21 cellular contexts compared by ENCODE assay signal in genomic region chr3:113165841-113166240, GRCh38. TPM values are rescaled to one million over a fixed set of nuclear protein-coding genes. Genes with fewer than 3 reads are reported as not detected.
A peak's percentile ranks its signal among the peaks of the same experiment; 100 is the strongest.
DNase-seq lines count a peak whose midpoint lies in the region; ATAC-seq and TF ChIP-seq lines count a peak whose summit lies in the region.
"Had no signal": no experiment of that assay in that cellular context is flagged by ENCODE, and none has a peak within 500 bp of the region (broad histone marks: within the 10 kb centered on the region; RNA-seq: fewer than 3 reads in every experiment).

No MANE protein-coding gene starts in this region.

- intact Hi-C loops in Right ventricle myocardium superior (cut with DNase I) (no loop called here), right cardiac atrium (cut with DNase I) (no loop called here), sciatic nerve (cut with DNase I) (no loop called here), ascending aorta (cut with DNase I) (no loop called here)

- 54% methylated on average over 3 of the region's 3 CpGs for WGBS in right cardiac atrium

- DNase-seq in Right ventricle myocardium superior (no peak), right atrium auricular region (ENCODE audit: low spot score) (no peak), right cardiac atrium (no peak), sciatic nerve (ENCODE audit: low spot score) (no peak), ascending aorta (ENCODE audit: low spot score in 2 of 2) (no peak), GM03348 (ENCODE audit: low spot score) (no peak), T-helper 2 cell (no peak)
- DNase-seq in activated CD4-positive, alpha-beta T cell treated with anti-CD3 and anti-CD28 coated beads for 48 hours, result no peak
- DNase-seq: activated CD4-positive, alpha-beta T cell treated with anti-CD3 and anti-CD28 coated beads for 36 hours; activated T-cell treated with anti-CD3 and anti-CD28 coated beads, Interleukin-2, amount 50 U/mL, for 72 hours; DND-41; HFFc6; KG1; kidney glomerular epithelial cell; naive B cell; NCI-H146; NCI-H2171 treated with DMSO at 0.1 percent for 48 hours; NCI-H748 treated with DMSO at 0.1 percent for 48 hours; stimulated activated CD4-positive, alpha-beta T cell treated with anti-CD3 and anti-CD28 coated beads, Interleukin-2, amount 100 ng/mL, for 24 hours had no signal

- H3K9me3 ChIP-seq in right atrium auricular region, result no peaks in the 10 kb centered on the region
- no peaks in the 10 kb centered on the region for H3K9me3 ChIP-seq in right cardiac atrium (ENCODE audit: control insufficient read depth, low read length)
- no peaks in the 10 kb centered on the region for H3K9me3 ChIP-seq in ascending aorta
- H3K9me3 ChIP-seq: A549 had no signal

- H3K4me1 ChIP-seq in right atrium auricular region (peaks cover 0 to 18% of the 10 kb centered on the region in 2 donors), right cardiac atrium (ENCODE audit: control insufficient read depth, insufficient read depth, low read length) (peaks cover 7% of the 10 kb centered on the region), ascending aorta (peaks cover 0 to 11% of the 10 kb centered on the region in 2 donors)
- H3K4me1 ChIP-seq: A549 had no signal

- H3K27ac ChIP-seq in right atrium auricular region, result peak overlapping the region in 1 of 2 donors; percentile 62
- H3K27ac ChIP-seq in right cardiac atrium (ENCODE audit: low read length), result no peak overlapping the region
- peak overlapping the region in 1 of 2 donors; percentile 60 for H3K27ac ChIP-seq in ascending aorta
- H3K27ac ChIP-seq: A549 had no signal

- H3K4me3 ChIP-seq in right atrium auricular region (no peak overlapping the region), right cardiac atrium (ENCODE audit: low read length) (no peak overlapping the region), ascending aorta (no peak overlapping the region)
- H3K4me3 ChIP-seq: A549 had no signal

- no peaks in the 10 kb centered on the region for H3K27me3 ChIP-seq in right atrium auricular region
- no peaks in the 10 kb centered on the region for H3K27me3 ChIP-seq in right cardiac atrium (ENCODE audit: control insufficient read depth, insufficient read depth)
- no peaks in the 10 kb centered on the region for H3K27me3 ChIP-seq in ascending aorta

- ATAC-seq in Right ventricle myocardium superior (ENCODE audit: poor library complexity), result peak; percentile 63
- ATAC-seq in right cardiac atrium, result peak; percentile 40 to 45
- ATAC-seq in sciatic nerve, result peak; percentile 74
- ATAC-seq: A549; activated CD4-positive, alpha-beta T cell treated with anti-CD3 and anti-CD28 coated beads for 36 hours; activated T-cell treated with anti-CD3 and anti-CD28 coated beads, Interleukin-2, amount 50 U/mL, for 72 hours; stimulated activated effector memory CD8-positive, alpha-beta T cell treated with anti-CD3 and anti-CD28 coated beads, Interleukin-12 subunit alpha, Interleukin-12 subunit beta, amount 100 ng/mL, for 72 hours had no signal

- TF ChIP-seq CTCF in right atrium auricular region (IDR thresholded peaks at IDR 0.05), result no peak
- no peak for TF ChIP-seq CTCF in ascending aorta (IDR thresholded peaks at IDR 0.05)

- H3K36me3 ChIP-seq in right atrium auricular region, result no peaks in the 10 kb centered on the region
- no peaks in the 10 kb centered on the region for H3K36me3 ChIP-seq in ascending aorta

RNA-seq across cellular contexts. Expression of gene BOC, which starts 45.5 kb away (rescaled TPM):
- 7.4 TPM for total RNA-seq in Right ventricle myocardium superior
- total RNA-seq in right atrium auricular region, result 10 to 100 TPM; 10.6 to 15.4 TPM
- 10 to 100 TPM; 12.9 to 45.3 (median 15.4) TPM for total RNA-seq in right cardiac atrium
- polyA plus RNA-seq in right cardiac atrium, result 5.2 TPM
- total RNA-seq in sciatic nerve, result 114 TPM
- 31.3 TPM for total RNA-seq in ascending aorta
